Comparison of ENCODE assay signal across 1 cellular context in genomic region chr4:128608006-128608405, GRCh38.
A peak's percentile ranks its signal among the peaks of the same experiment; 100 is the strongest.
TF ChIP-seq lines count a peak whose summit lies in the region.

No MANE protein-coding gene starts in this region.

TF ChIP-seq in K562, 482 proteins besides CTCF, POLR2A, EP300 and RAD21 (continued from another document):
- TF ChIP-seq CTCFL (IDR thresholded peaks at IDR 0.05; ENCODE audit: borderline replicate concordance, insufficient read depth, low read depth, low read length, poor library complexity, severe bottlenecking), result peak; percentile 6
- TF ChIP-seq ATF3 (IDR thresholded peaks at IDR 0.05), result peak; percentile 24; the same call in 1 of the 2 replicates
- TF ChIP-seq ATF3 (CRISPR knock-in tag; conservative IDR thresholded peaks at IDR 0.05), result no peak
- TF ChIP-seq DPF2 (IDR thresholded peaks at IDR 0.05), result peak; percentile 53
- TF ChIP-seq REST (CRISPR knock-in tag; IDR thresholded peaks at IDR 0.05; ENCODE audit: low read depth), result no peak
- peak; percentile 32; the same call in 1 of the 2 replicates for TF ChIP-seq PKNOX1 (IDR thresholded peaks at IDR 0.05)
- TF ChIP-seq HDAC2 (IDR thresholded peaks at IDR 0.05), result peak; percentile 44; the same call in 1 of the 2 replicates
- TF ChIP-seq ZKSCAN1 (IDR thresholded peaks at IDR 0.05; ENCODE audit: low read depth, low read length), result no peak
